Comparison of ENCODE assay signal across 20 cellular contexts in genomic region chr20:4007383-4008025, GRCh38. TPM values are rescaled to one million over a fixed set of nuclear protein-coding genes. Genes with fewer than 3 reads are reported as not detected.
DNase-seq lines count a peak whose midpoint lies in the region; ATAC-seq and TF ChIP-seq lines count a peak whose summit lies in the region.
"Had no signal": no experiment of that assay in that cellular context is flagged by ENCODE, and none has a peak within 500 bp of the region (broad histone marks: within the 10 kb centered on the region; RNA-seq: fewer than 3 reads in every experiment).

No MANE protein-coding gene starts in this region.

- H3K9me3 ChIP-seq in heart left ventricle (no peaks in the 10 kb centered on the region), uterus (no peaks in the 10 kb centered on the region)
- H3K9me3 ChIP-seq: breast epithelium, upper lobe of left lung had no signal

- H3K36me3 ChIP-seq in heart left ventricle (peaks cover 0 to 4% (median 0%) of the 10 kb centered on the region in 9 donors), uterus (no peaks in the 10 kb centered on the region)
- H3K36me3 ChIP-seq: breast epithelium, upper lobe of left lung had no signal

- H3K4me1 ChIP-seq in heart left ventricle (peaks cover 0 to 52% (median 20%) of the 10 kb centered on the region in 12 donors), uterus (peaks cover 0 to 5% of the 10 kb centered on the region in 2 donors)
- H3K4me1 ChIP-seq: parathyroid adenoma had no signal

- TF ChIP-seq CTCF in heart left ventricle (IDR thresholded peaks at IDR 0.05) (no peak), nephron progenitor cell (IDR thresholded peaks at IDR 0.05) (no peak), uterus (IDR thresholded peaks at IDR 0.05) (no peak)

- peak overlapping the region in 11 of 12 donors; percentile 6 to 43 (median 27) for H3K27ac ChIP-seq in heart left ventricle
- H3K27ac ChIP-seq in uterus: peak overlapping the region; percentile 31 to 47
- H3K27ac ChIP-seq: hepatocyte, parathyroid adenoma had no signal

- H3K4me3 Mint-ChIP-seq in nephron progenitor cell: no peak overlapping the region

- WGBS in heart left ventricle, 4 donors: 86 to 93% (median 90%) methylated on average over 3 of the region's 3 CpGs

- peaks cover 29% of the 10 kb centered on the region for H3K4me1 Mint-ChIP-seq in nephron progenitor cell

- DNase-seq in heart left ventricle: no peak
- no peak for DNase-seq in Right ventricle myocardium inferior (ENCODE audit: missing footprints)
- peak; percentile 35 for DNase-seq in amniotic epithelial cell (ENCODE audit: low read depth)
- DNase-seq in nephron progenitor cell: no peak
- no peak for DNase-seq in uterus
- no peak for DNase-seq in islet precursor cell
- DNase-seq in COLO668 (lab: John Stamatoyannopoulos, UW; ENCODE audit: unreplicated experiment): no peak
- no peak for DNase-seq in activated CD4-positive, CD25-positive, alpha-beta regulatory T cell treated with anti-CD3 and anti-CD28 coated beads, Interleukin-2, amount 50 U/mL, for 72 hours
- DNase-seq: activated CD4-positive, alpha-beta T cell treated with anti-CD3 and anti-CD28 coated beads for 48 hours; cortex of kidney; EL; NCI-H1436; RPMI8226; stimulated activated naive CD4-positive, alpha-beta T cell treated with Interleukin-2 at 50 U/mL for 16 hours; upper lobe of left lung had no signal

- H3K9me3 Mint-ChIP-seq in nephron progenitor cell: peaks cover 5% of the 10 kb centered on the region
- H3K9me3 Mint-ChIP-seq: activated T-helper 2 cell treated with anti-CD3 and anti-CD28 coated beads, Interferon-gamma antibody, Interleukin-2, Interleukin-4, amounts not matched to agents 10 μg/mL and 5 μg/mL and 100 μg/mL, durations not matched to agents 14 hours and 24 hours and 36 hours had no signal

- no peaks in the 10 kb centered on the region for H3K27me3 ChIP-seq in heart left ventricle
- H3K27me3 ChIP-seq in uterus: no peaks in the 10 kb centered on the region
- H3K27me3 ChIP-seq: breast epithelium, hepatocyte, upper lobe of left lung had no signal

- H3K27ac Mint-ChIP-seq in nephron progenitor cell: peak overlapping the region; percentile 84
- H3K27ac Mint-ChIP-seq: activated T-helper 2 cell treated with anti-CD3 and anti-CD28 coated beads, Interferon-gamma antibody, Interleukin-2, Interleukin-4, amounts not matched to agents 10 μg/mL and 5 μg/mL and 100 μg/mL, durations not matched to agents 14 hours and 24 hours and 36 hours had no signal

- ATAC-seq in heart left ventricle (peak in 1 of 4 donors; percentile 16), Right ventricle myocardium inferior (no peak)

- H3K4me3 ChIP-seq in heart left ventricle: no peak overlapping the region
- no peak overlapping the region for H3K4me3 ChIP-seq in uterus
- H3K4me3 ChIP-seq: breast epithelium, hepatocyte, skin epidermis, upper lobe of left lung had no signal

- intact Hi-C loops in heart left ventricle (cut with DNase I) (loop anchor here in 3 of 10 donors (2.0 to 5.0 kb wide), 3 partner anchors 70 to 120 kb away; partner anchors contain the start of gene PANK2 (in 2 of the 3)), Right ventricle myocardium inferior (cut with DNase I) (no loop called here), uterus (cut with DNase I; ENCODE audit: low total_unique reads) (no loop called here)

- H3K36me3 Mint-ChIP-seq in nephron progenitor cell (ENCODE audit: low read depth): peaks cover 44% of the 10 kb centered on the region

- no peaks in the 10 kb centered on the region for H3K27me3 Mint-ChIP-seq in nephron progenitor cell (ENCODE audit: low read depth, poor library complexity)

- no peak for TF ChIP-seq POLR2A in heart left ventricle (IDR thresholded peaks at IDR 0.05)
- TF ChIP-seq POLR2A in uterus (IDR thresholded peaks at IDR 0.05): no peak

RNA-seq across cellular contexts. Expression of gene RNF24, which starts 7.9 kb away (rescaled TPM):
- 10 to 100 TPM in 2 of 9 donors, 1 to 10 TPM in 7; 4.2 to 15.2 (median 6.4) TPM for total RNA-seq in heart left ventricle
- polyA plus RNA-seq in heart left ventricle: 1 to 10 TPM; 1.2 to 6.8 TPM
- 7.4 TPM for total RNA-seq in Right ventricle myocardium inferior
- total RNA-seq in uterus: 10 to 100 TPM in 3 of 4 donors, 1 to 10 TPM in 1; 2.3 to 23.8 (median 16.9) TPM
